In the genomic region with DNA sequence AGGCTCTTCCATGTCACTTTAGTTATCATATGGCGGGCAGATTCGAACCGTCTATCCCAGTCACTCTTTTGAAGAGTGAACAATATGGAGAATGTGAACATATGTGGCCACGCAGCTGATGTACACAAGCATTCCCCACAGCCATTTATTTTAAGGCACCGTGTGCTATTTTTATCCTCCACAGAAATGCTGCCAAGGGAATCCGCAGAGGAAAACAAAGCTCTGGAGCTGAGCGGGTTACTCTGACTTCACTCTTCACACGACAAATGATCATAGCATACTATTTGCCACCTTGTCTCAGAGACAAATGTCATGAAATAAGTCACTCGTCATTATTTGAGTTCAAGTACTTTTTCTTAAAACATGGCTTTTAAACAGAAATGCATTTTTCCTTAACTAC, we compare ENCODE assay signal across 12 cellular contexts.
A peak's percentile ranks its signal among the peaks of the same experiment; 100 is the strongest.
DNase-seq lines count a peak whose midpoint lies in the region; ATAC-seq and TF ChIP-seq lines count a peak whose summit lies in the region.
"Had no signal": no experiment of that assay in that cellular context is flagged by ENCODE, and none has a peak within 500 bp of the region (broad histone marks: within the 10 kb centered on the region; RNA-seq: fewer than 3 reads in every experiment).

No MANE protein-coding gene starts in this region.

- H3K36me3 ChIP-seq in neutrophil (no peaks in the 10 kb centered on the region), aorta (ENCODE audit: control insufficient read depth in 1 of 2, insufficient read depth in 2 of 2, low read length in 1 of 2) (no peaks in the 10 kb centered on the region)

- peaks cover 70 to 76% of the 10 kb centered on the region in 2 experiments for H3K4me1 ChIP-seq in neutrophil (ENCODE audit: control insufficient read depth in 1 of 2, insufficient read depth in 1 of 2, low read depth in 1 of 2, low read length in 1 of 2)
- peaks cover 2 to 6% of the 10 kb centered on the region in 2 donors for H3K4me1 ChIP-seq in aorta (ENCODE audit: control insufficient read depth in 1 of 2, insufficient read depth in 2 of 2, low read length in 2 of 2)

- no peak for TF ChIP-seq CTCF in neutrophil (IDR thresholded peaks at IDR 0.05)

- DNase-seq in Right ventricle myocardium superior (no peak), cardiac septum (ENCODE audit: low spot score) (no peak), fibroblast of peridontal ligament (ENCODE audit: extremely low read depth) (peak; percentile 66), aorta (no peak), kidney glomerular epithelial cell (lab: John Stamatoyannopoulos, UW) (no peak), NCI-H146 treated with DMSO at 0.1 percent for 48 hours (lab: John Stamatoyannopoulos, UW; ENCODE audit: unreplicated experiment) (no peak), NCI-H2171 (lab: John Stamatoyannopoulos, UW) (no peak)
- DNase-seq: activated CD4-positive, alpha-beta T cell treated with anti-CD3 and anti-CD28 coated beads, Interleukin-2, amount 10 ng/mL, durations not matched to agents 24 days and 14 days; activated naive CD4-positive, alpha-beta T cell treated with anti-CD3 and anti-CD28 coated beads, Interleukin-2, amount 50 U/mL, for 16 hours; NCI-H526 treated with DMSO at 0.1 percent for 48 hours had no signal

- WGBS in aorta, 2 donors, result 9 to 14% methylated on average over 9 of the region's 9 CpGs

- H3K27ac ChIP-seq in neutrophil, result peak overlapping the region; percentile 75
- H3K27ac ChIP-seq in aorta (ENCODE audit: low read depth in 1 of 2, low read length in 2 of 2), result peak overlapping the region; percentile 95 to 99
- H3K27ac ChIP-seq: HL-60 had no signal

- H3K9me3 ChIP-seq in neutrophil (no peaks in the 10 kb centered on the region), aorta (ENCODE audit: control insufficient read depth, low read length) (no peaks in the 10 kb centered on the region)

- ATAC-seq in Right ventricle myocardium superior (ENCODE audit: poor library complexity) (peak; percentile 47), aorta (ENCODE audit: low FRiP score) (no peak)

- no peak overlapping the region for H3K4me3 ChIP-seq in neutrophil (ENCODE audit: low read depth in 1 of 2, low read length in 1 of 2)
- no peak overlapping the region for H3K4me3 ChIP-seq in aorta (ENCODE audit: low read length in 2 of 2)

- no peaks in the 10 kb centered on the region for H3K27me3 ChIP-seq in neutrophil
- no peaks in the 10 kb centered on the region for H3K27me3 ChIP-seq in aorta (ENCODE audit: control insufficient read depth in 1 of 2, insufficient read depth in 2 of 2, low read length in 1 of 2)

- intact Hi-C loops in Right ventricle myocardium superior (cut with DNase I), result loop anchor here (5.0 kb wide), 2 partner anchors 63 to 97 kb away; no protein-coding TSS in a partner anchor
- intact Hi-C loops in cardiac septum (cut with DNase I), result loop anchor here (2.0 kb wide), 1 partner anchor 61 kb away; no protein-coding TSS in a partner anchor
- intact Hi-C loops in aorta (cut with DNase I), result loop anchor here (2.0 to 5.0 kb wide), 5 partner anchors 23 to 143 kb away; no protein-coding TSS in a partner anchor
